8 cellular contexts compared by ENCODE assay signal in the genomic region with DNA sequence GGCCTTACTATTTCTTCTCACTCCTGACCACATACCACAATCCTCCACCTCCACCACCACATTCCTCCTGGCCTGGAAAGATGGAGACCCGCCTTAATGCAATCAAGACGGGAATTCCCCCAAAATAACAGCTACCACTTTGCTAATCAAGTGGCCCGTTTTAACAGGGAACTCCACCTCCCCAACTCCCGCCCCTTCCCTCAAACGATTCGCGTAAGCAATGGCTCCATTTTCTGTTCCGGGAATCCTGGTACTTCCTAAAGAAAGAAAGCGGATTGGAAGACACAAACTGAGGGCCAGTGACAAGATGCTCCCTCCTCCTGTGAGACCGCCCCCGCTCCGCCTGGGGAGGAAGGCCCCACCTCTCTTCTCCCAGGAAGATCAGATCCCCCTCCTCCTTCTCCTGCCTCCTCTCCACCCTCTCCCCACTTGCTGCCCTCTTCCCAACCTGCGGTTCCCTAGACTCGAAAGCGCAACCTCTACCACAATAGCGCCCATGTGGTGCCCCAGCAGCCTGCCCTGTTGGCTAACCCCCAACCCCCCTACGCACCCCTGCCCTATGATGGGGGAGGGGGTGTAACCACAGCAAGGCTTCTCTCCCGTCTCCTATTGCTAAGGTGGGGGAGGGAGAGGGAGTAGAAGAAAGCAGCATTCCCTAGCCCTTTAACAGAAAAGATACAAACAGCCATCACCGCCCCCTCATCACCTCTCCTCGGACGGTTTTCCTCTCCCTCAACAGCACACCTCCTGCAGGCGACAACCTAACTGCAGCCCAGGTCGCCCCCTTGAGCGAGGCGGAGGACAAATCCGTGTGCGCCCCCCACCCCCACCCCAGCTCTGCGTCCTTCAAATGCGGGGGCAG. TPM values are rescaled to one million over a fixed set of nuclear protein-coding genes. Genes with fewer than 3 reads are reported as not detected.
DNase-seq lines count a peak whose midpoint lies in the region; FAIRE-seq and TF ChIP-seq lines count a peak whose summit lies in the region.

No MANE protein-coding gene starts in this region.

- H3K36me3 ChIP-seq in NT2/D1 (ENCODE audit: insufficient read depth, insufficient read length, low read length) (peaks cover 45% of the 10 kb centered on the region), astrocyte (ENCODE audit: insufficient read depth, low read length) (peaks cover 15% of the 10 kb centered on the region), right atrium auricular region (peaks cover 7% of the 10 kb centered on the region), parathyroid adenoma (ENCODE audit: control insufficient read depth, insufficient read depth, low read length) (no peaks in the 10 kb centered on the region)

- peaks cover 23% of the 10 kb centered on the region for H3K4me1 Mint-ChIP-seq in astrocyte (ENCODE audit: low read depth, unreplicated experiment)

- H3K27ac Mint-ChIP-seq in astrocyte (ENCODE audit: unreplicated experiment) = peak overlapping the region; percentile 97

- H3K27me3 ChIP-seq in AG04450 (ENCODE audit: control insufficient read depth, insufficient read depth, low read length) = peaks cover 5% of the 10 kb centered on the region
- no peaks in the 10 kb centered on the region for H3K27me3 ChIP-seq in NT2/D1 (ENCODE audit: insufficient read depth, insufficient read length)
- peaks cover 3% of the 10 kb centered on the region for H3K27me3 ChIP-seq in astrocyte (ENCODE audit: insufficient read depth, low read length)
- H3K27me3 ChIP-seq in right atrium auricular region = no peaks in the 10 kb centered on the region
- no peaks in the 10 kb centered on the region for H3K27me3 ChIP-seq in parathyroid adenoma (ENCODE audit: control insufficient read depth, insufficient read depth, low read length)

- H3K4me2 ChIP-seq in astrocyte (ENCODE audit: low read length) = peak overlapping the region; percentile 93
- H3K4me2 ChIP-seq in parathyroid adenoma (ENCODE audit: low read length) = peak overlapping the region; percentile 88

- H3K9me3 ChIP-seq in AG04450 (ENCODE audit: control insufficient read depth, insufficient read depth, low read length) = peaks cover 6% of the 10 kb centered on the region; the same call in 1 of the 2 replicates
- no peaks in the 10 kb centered on the region for H3K9me3 ChIP-seq in NT2/D1 (ENCODE audit: insufficient read depth, low read length)
- H3K9me3 ChIP-seq in astrocyte (ENCODE audit: insufficient read depth, low read depth, low read length) = no peaks in the 10 kb centered on the region
- H3K9me3 ChIP-seq in right atrium auricular region = no peaks in the 10 kb centered on the region
- H3K9me3 ChIP-seq in parathyroid adenoma (ENCODE audit: control insufficient read depth, low read length) = no peaks in the 10 kb centered on the region

- H3K4me3 Mint-ChIP-seq in astrocyte (ENCODE audit: unreplicated experiment) = peak overlapping the region; percentile 97

- TF ChIP-seq CTCF in AG04450 (IDR thresholded peaks at IDR 0.05; ENCODE audit: low read depth, low read length) = 0 out of 2 replicates have a peak, but pooled peaks have one; percentile 11
- peak; percentile 15 for TF ChIP-seq CTCF in GM10266 (IDR thresholded peaks at IDR 0.05; ENCODE audit: control insufficient read depth, insufficient read depth, low read depth, missing control alignments)
- TF ChIP-seq CTCF in astrocyte (IDR thresholded peaks at IDR 0.05; ENCODE audit: insufficient read depth, low read depth, low read length) = no peak
- no peak for TF ChIP-seq CTCF in right atrium auricular region (IDR thresholded peaks at IDR 0.05)
- no peak for TF ChIP-seq CTCF in parathyroid adenoma (IDR thresholded peaks at IDR 0.05)

- peak; percentile 89 for DNase-seq in AG04450 (ENCODE audit: low read depth, low spot score)
- DNase-seq in GM10266 (ENCODE audit: extremely low spot score) = peak; percentile 72
- peak; percentile 93 for DNase-seq in HTR-8/SVneo (ENCODE audit: insufficient read length, low spot score)
- peak; percentile 89 for DNase-seq in NT2/D1 (ENCODE audit: low read depth, low spot score)
- DNase-seq in astrocyte (ENCODE audit: low read depth) = peak; percentile 98
- DNase-seq in right atrium auricular region (ENCODE audit: low spot score) = peak; percentile 91
- no peak for DNase-seq in mesenteric fat pad (ENCODE audit: low spot score)

- H2AFZ ChIP-seq in astrocyte (ENCODE audit: low read depth, low read length) (peak overlapping the region; percentile 80), parathyroid adenoma (peak overlapping the region; percentile 82)

- POLR2A ChIA-PET in AG04450 (lab: Yijun Ruan, JAX) = interaction anchor here (0.6 to 1.8 kb wide), 9 partner anchors 9 to 1199 kb away, joined by 3 to 13 read pairs (median 6); partner anchors contain the start of genes FKBP11 and WNT10B

- peak overlapping the region; percentile 99 for H3K9ac ChIP-seq in NT2/D1 (ENCODE audit: insufficient read length, low read depth)
- peak overlapping the region; percentile 93 for H3K9ac ChIP-seq in astrocyte (ENCODE audit: low read length)
- peak overlapping the region; percentile 85 for H3K9ac ChIP-seq in parathyroid adenoma

- H3K4me3 ChIP-seq in AG04450 (ENCODE audit: low read depth, low read length) (peak overlapping the region; percentile 97), NT2/D1 (ENCODE audit: insufficient read length, low read depth) (peak overlapping the region; percentile 98), astrocyte (ENCODE audit: insufficient read depth, low read depth, low read length) (peak overlapping the region; percentile 88), right atrium auricular region (peak overlapping the region; percentile 89 to 98), parathyroid adenoma (ENCODE audit: low read depth, low read length) (peak overlapping the region; percentile 99)

- H3K27me3 Mint-ChIP-seq in astrocyte (ENCODE audit: low read depth, unreplicated experiment) = no peaks in the 10 kb centered on the region

- H3K9me3 Mint-ChIP-seq in astrocyte (ENCODE audit: unreplicated experiment) = no peaks in the 10 kb centered on the region

- peaks cover 13% of the 10 kb centered on the region for H3K4me1 ChIP-seq in NT2/D1 (ENCODE audit: insufficient read depth, insufficient read length)
- peaks cover 15% of the 10 kb centered on the region for H3K4me1 ChIP-seq in astrocyte (ENCODE audit: insufficient read depth, low read length)
- peaks cover 0 to 30% of the 10 kb centered on the region in 2 donors for H3K4me1 ChIP-seq in right atrium auricular region
- H3K4me1 ChIP-seq in parathyroid adenoma = peaks cover 6% of the 10 kb centered on the region

- no peak for FAIRE-seq in HTR-8/SVneo (lab: Jason Lieb, UNC)
- no peak for FAIRE-seq in astrocyte (lab: Jason Lieb, UNC)

- H4K20me1 ChIP-seq in astrocyte (ENCODE audit: insufficient read depth, low read length) = peaks cover 48% of the 10 kb centered on the region

- H3K27ac ChIP-seq in AG04450 (ENCODE audit: low read depth, low read length) = peak overlapping the region; percentile 80
- H3K27ac ChIP-seq in astrocyte (ENCODE audit: low read depth, low read length) = peak overlapping the region; percentile 74
- peak overlapping the region; percentile 80 to 86 for H3K27ac ChIP-seq in right atrium auricular region
- H3K27ac ChIP-seq in parathyroid adenoma = peak overlapping the region; percentile 91

- peaks cover 7% of the 10 kb centered on the region for H3K36me3 Mint-ChIP-seq in astrocyte (ENCODE audit: low read depth, unreplicated experiment)

- H3K79me2 ChIP-seq in astrocyte (ENCODE audit: insufficient read depth, low read length) = peaks cover 56% of the 10 kb centered on the region
- peaks cover 20% of the 10 kb centered on the region for H3K79me2 ChIP-seq in parathyroid adenoma

- CTCF ChIA-PET in AG04450 (lab: Charles Lee) = interaction anchor here (0.5 to 2.2 kb wide), 10 partner anchors 15 to 104 kb away, joined by 3 to 12 read pairs (median 4); partner anchors contain the start of gene WNT1

RNA-seq across cellular contexts. Expression of gene ARF3, which starts 0.8 kb away (rescaled TPM):
- 260 TPM in 2 replicates for polyA plus RNA-seq in AG04450 (2011; rRNA removed)
- 129 and 145 TPM in 2 replicates for polyA minus RNA-seq in AG04450 (2011; rRNA and poly(A)+ RNA removed)
- 209 and 229 TPM in 2 replicates for total RNA-seq in astrocyte
- total RNA-seq in right atrium auricular region = 10 to 100 TPM; 35.5 to 48.8 TPM
- 149 TPM for total RNA-seq in mesenteric fat pad

RNA-seq across cellular contexts. Expression of gene WNT10B, which starts 15.0 kb away (rescaled TPM):
- 0.24 and 0.26 TPM in 2 replicates for polyA plus RNA-seq in AG04450 (2011; rRNA removed)
- 0.09 and 0.18 TPM in 2 replicates for polyA minus RNA-seq in AG04450 (2011; rRNA and poly(A)+ RNA removed)
- total RNA-seq in astrocyte (0.79 and 1.1 TPM in 2 replicates), right atrium auricular region (under 1 TPM in 1 of 2 donors, not detected in 1; 0.74 TPM), mesenteric fat pad (0.48 TPM)

RNA-seq across cellular contexts. Expression of gene WNT1, which starts 21.6 kb away (rescaled TPM):
- polyA plus RNA-seq in AG04450 (2011; rRNA removed) = not detected in 2 replicates
- polyA minus RNA-seq in AG04450 (2011; rRNA and poly(A)+ RNA removed) = not detected in 2 replicates
- total RNA-seq in astrocyte (not detected in 2 replicates), right atrium auricular region (not detected), mesenteric fat pad (not detected)

RNA-seq across cellular contexts. Expression of gene FKBP11, which starts 31.2 kb away (rescaled TPM):
- 85.9 and 99.2 TPM in 2 replicates for polyA plus RNA-seq in AG04450 (2011; rRNA removed)
- 47.0 and 50.5 TPM in 2 replicates for polyA minus RNA-seq in AG04450 (2011; rRNA and poly(A)+ RNA removed)
- total RNA-seq in astrocyte (47.4 and 51.2 TPM in 2 replicates), right atrium auricular region (10 to 100 TPM in 1 of 2 donors, 1 to 10 TPM in 1; 9.1 to 10.2 TPM), mesenteric fat pad (34.2 TPM)

RNA-seq across cellular contexts. Expression of gene DDN, which starts 42.7 kb away (rescaled TPM):
- polyA plus RNA-seq in AG04450 (2011; rRNA removed) = 0.02 and 0.04 TPM in 2 replicates
- 0.09 TPM in 2 replicates for polyA minus RNA-seq in AG04450 (2011; rRNA and poly(A)+ RNA removed)
- total RNA-seq in astrocyte (0.50 and 0.55 TPM in 2 replicates), right atrium auricular region (under 1 TPM; 0.44 to 0.67 TPM), mesenteric fat pad (0.10 TPM)

Comparison
In these comparisons a context has a peak if more than half of its experiments do, and no peak if none do; other contexts are left out.
1. CTCF ChIP-seq: peak in AG04450 (single experiment) and GM10266 (single experiment); none in astrocyte (single experiment), right atrium auricular region (0 of 2) and parathyroid adenoma (single experiment).
2. Peak in every context shown above with its lines, with median percentiles within 50 percentile points of each other: H3K27ac ChIP-seq, H3K4me3 ChIP-seq and H3K9ac ChIP-seq.